Comparison of ENCODE assay signal across 11 cellular contexts in genomic region chr18:48992791-48993555, GRCh38. TPM values are rescaled to one million over a fixed set of nuclear protein-coding genes. Genes with fewer than 3 reads are reported as not detected.
DNase-seq lines count a peak whose midpoint lies in the region; ATAC-seq, FAIRE-seq and TF ChIP-seq lines count a peak whose summit lies in the region.
"Had no signal": no experiment of that assay in that cellular context is flagged by ENCODE, and none has a peak within 500 bp of the region (broad histone marks: within the 10 kb centered on the region; RNA-seq: fewer than 3 reads in every experiment).

No MANE protein-coding gene starts in this region.

- no peaks in the 10 kb centered on the region for H3K9me3 ChIP-seq in A549
- H3K9me3 ChIP-seq in OCI-LY3 (ENCODE audit: insufficient read depth, low read length) = no peaks in the 10 kb centered on the region
- no peaks in the 10 kb centered on the region for H3K9me3 ChIP-seq in kidney (ENCODE audit: control insufficient read depth in 1 of 2, low read length in 2 of 2)
- no peaks in the 10 kb centered on the region for H3K9me3 ChIP-seq in vagina

- peak overlapping the region in 1 of 2 donors; percentile 21 for H3K27ac Mint-ChIP-seq in natural killer cell treated with Interleukin-12 subunit alpha and Interleukin-12 subunit beta and Interleukin-15 and Interleukin-18, amount 100 ng/mL, for 72 hours
- no peak overlapping the region for H3K27ac Mint-ChIP-seq in activated naive CD4-positive, alpha-beta T cell treated with anti-CD3 and anti-CD28 coated beads, Interleukin-2, amount 10 ng/mL, durations not matched to agents 7 days and 5 days
- H3K27ac Mint-ChIP-seq: GM23338 had no signal

- peak overlapping the region; percentile 53; the same call in 1 of the 3 replicates for H3K4me2 ChIP-seq in A549
- H3K4me2 ChIP-seq in OCI-LY3 (ENCODE audit: low read length) = peak overlapping the region; percentile 60
- H3K4me2 ChIP-seq: GM23338 had no signal

- no peak for DNase-seq in A549 (ENCODE audit: low read depth in 1 of 2, low spot score in 1 of 2)
- peak; percentile 59 for DNase-seq in kidney
- no peak for DNase-seq in natural killer cell treated with Interleukin-12 subunit alpha and Interleukin-12 subunit beta and Interleukin-15 and Interleukin-18, amount 100 ng/mL, for 72 hours (ENCODE audit: low spot score)
- no peak for DNase-seq in vagina (ENCODE audit: extremely low spot score in 2 of 2)
- no peak for DNase-seq in COR-L47 (lab: John Stamatoyannopoulos, UW)
- DNase-seq in activated naive CD4-positive, alpha-beta T cell treated with anti-CD3 and anti-CD28 coated beads, Interleukin-2, amount 10 ng/mL, durations not matched to agents 7 days and 5 days = no peak
- DNase-seq: activated effector memory CD4-positive, alpha-beta T cell treated with anti-CD3 and anti-CD28 coated beads, Interleukin-2, amount 50 U/mL, for 16 hours had no signal

- ATAC-seq in A549 = no peak
- ATAC-seq in GM21619 (IDR thresholded peaks at IDR 0.05; ENCODE audit: unreplicated experiment) = peak; percentile 61
- ATAC-seq in natural killer cell treated with Interleukin-12 subunit alpha and Interleukin-12 subunit beta and Interleukin-15 and Interleukin-18, amount 100 ng/mL, for 72 hours = no peak
- ATAC-seq: GM23338 had no signal

- H3K27me3 ChIP-seq in OCI-LY3 (ENCODE audit: low read depth, low read length) (peaks cover 10% of the 10 kb centered on the region), vagina (no peaks in the 10 kb centered on the region)

- no peak overlapping the region for H3K4me3 Mint-ChIP-seq in natural killer cell treated with Interleukin-12 subunit alpha and Interleukin-12 subunit beta and Interleukin-15 and Interleukin-18, amount 100 ng/mL, for 72 hours
- H3K4me3 Mint-ChIP-seq in activated naive CD4-positive, alpha-beta T cell treated with anti-CD3 and anti-CD28 coated beads, Interleukin-2, amount 10 ng/mL, durations not matched to agents 7 days and 5 days = no peak overlapping the region
- H3K4me3 Mint-ChIP-seq: GM23338 had no signal

- H3K4me1 ChIP-seq in A549 = peaks cover 85% of the 10 kb centered on the region
- peaks cover 10% of the 10 kb centered on the region for H3K4me1 ChIP-seq in OCI-LY3 (ENCODE audit: low read length)
- peaks cover 0 to 2% of the 10 kb centered on the region in 2 donors for H3K4me1 ChIP-seq in kidney (ENCODE audit: control insufficient read depth in 1 of 2, insufficient read depth in 1 of 2, low read depth in 1 of 2, low read length in 2 of 2)
- H3K4me1 ChIP-seq in vagina = peaks cover 45% of the 10 kb centered on the region

- H3K27me3 Mint-ChIP-seq in natural killer cell treated with Interleukin-12 subunit alpha and Interleukin-12 subunit beta and Interleukin-15 and Interleukin-18, amount 100 ng/mL, for 72 hours = peaks cover 7 to 12% of the 10 kb centered on the region in 2 donors
- H3K27me3 Mint-ChIP-seq in activated naive CD4-positive, alpha-beta T cell treated with anti-CD3 and anti-CD28 coated beads, Interleukin-2, amount 10 ng/mL, durations not matched to agents 7 days and 5 days = peaks cover 56% of the 10 kb centered on the region

- TF ChIP-seq POLR2A in A549 (IDR thresholded peaks at IDR 0.05; ENCODE audit: low read length) (no peak), vagina (IDR thresholded peaks at IDR 0.05) (no peak)

- intact Hi-C loops in kidney (cut with DNase I) (no loop called here), vagina (cut with DNase I) (loop anchor here (5.0 kb wide), 1 partner anchor 36 kb away; no protein-coding TSS in a partner anchor)

- H3K79me2 ChIP-seq in OCI-LY3 (ENCODE audit: low read length) = no peaks in the 10 kb centered on the region
- H3K79me2 ChIP-seq: parathyroid adenoma had no signal

- 91% methylated on average over 12 of the region's 12 CpGs for WGBS in A549 (ENCODE audit: missing lambda C conversion rate)

- no peak overlapping the region for H3K9ac ChIP-seq in OCI-LY3 (ENCODE audit: low read length)
- no peak overlapping the region for H3K9ac ChIP-seq in kidney (ENCODE audit: low read length in 2 of 2)
- H3K9ac ChIP-seq: parathyroid adenoma had no signal

- CTCF ChIA-PET in A549 (lab: Yijun Ruan, JAX) = no interaction called here
- CTCF ChIA-PET in activated naive CD4-positive, alpha-beta T cell treated with anti-CD3 and anti-CD28 coated beads, Interleukin-2, amount 10 ng/mL, durations not matched to agents 7 days and 5 days (lab: Charles Lee) = no interaction called here

- no peak for FAIRE-seq in A549 (lab: Jason Lieb, UNC)
- FAIRE-seq in kidney (lab: Jason Lieb, UNC) = no peak

- H3K4me3 ChIP-seq in A549 (no peak overlapping the region), OCI-LY3 (ENCODE audit: low read length) (peak overlapping the region; percentile 28), kidney (ENCODE audit: low read length in 2 of 2) (no peak overlapping the region), vagina (no peak overlapping the region)
- H3K4me3 ChIP-seq: GM23338 had no signal

- H2AFZ ChIP-seq in OCI-LY3 (ENCODE audit: low read depth, low read length) = peak overlapping the region; percentile 80
- H2AFZ ChIP-seq: GM23338 had no signal

- peaks cover 7 to 16% of the 10 kb centered on the region in 2 donors for H3K4me1 Mint-ChIP-seq in natural killer cell treated with Interleukin-12 subunit alpha and Interleukin-12 subunit beta and Interleukin-15 and Interleukin-18, amount 100 ng/mL, for 72 hours (ENCODE audit: low read depth in 2 of 2)
- H3K4me1 Mint-ChIP-seq in activated naive CD4-positive, alpha-beta T cell treated with anti-CD3 and anti-CD28 coated beads, Interleukin-2, amount 10 ng/mL, durations not matched to agents 7 days and 5 days = peaks cover 15% of the 10 kb centered on the region

- TF ChIP-seq RAD21 in A549 (conservative IDR thresholded peaks at IDR 0.05 in 1 of 2, IDR thresholded peaks at IDR 0.05 in 1 of 2) = no peak

- TF ChIP-seq EP300 in A549 (IDR thresholded peaks at IDR 0.05) = no peak

- H3K36me3 ChIP-seq in OCI-LY3 (replicated peaks; ENCODE audit: low read depth, low read length) (no peaks in the 10 kb centered on the region), kidney (ENCODE audit: control insufficient read depth in 1 of 2, insufficient read depth in 2 of 2, low read length in 2 of 2) (no peaks in the 10 kb centered on the region), vagina (no peaks in the 10 kb centered on the region)

- no peaks in the 10 kb centered on the region for H4K20me1 ChIP-seq in OCI-LY3 (ENCODE audit: insufficient read depth, low read length)

- H3K9me3 Mint-ChIP-seq in natural killer cell treated with Interleukin-12 subunit alpha and Interleukin-12 subunit beta and Interleukin-15 and Interleukin-18, amount 100 ng/mL, for 72 hours = no peaks in the 10 kb centered on the region
- H3K9me3 Mint-ChIP-seq in activated naive CD4-positive, alpha-beta T cell treated with anti-CD3 and anti-CD28 coated beads, Interleukin-2, amount 10 ng/mL, durations not matched to agents 7 days and 5 days = no peaks in the 10 kb centered on the region
- H3K9me3 Mint-ChIP-seq: GM23338 had no signal

- peak overlapping the region; percentile 91 to 100 for H3K27ac ChIP-seq in A549
- no peak overlapping the region for H3K27ac ChIP-seq in OCI-LY3 (ENCODE audit: low read length)
- no peak overlapping the region for H3K27ac ChIP-seq in kidney (ENCODE audit: low read depth in 2 of 2, low read length in 2 of 2)
- H3K27ac ChIP-seq in vagina = no peak overlapping the region
- H3K27ac ChIP-seq: parathyroid adenoma had no signal

- POLR2A ChIA-PET in A549 (lab: Yijun Ruan, JAX) = no interaction called here

- no peaks in the 10 kb centered on the region for H3K36me3 Mint-ChIP-seq in natural killer cell treated with Interleukin-12 subunit alpha and Interleukin-12 subunit beta and Interleukin-15 and Interleukin-18, amount 100 ng/mL, for 72 hours
- H3K36me3 Mint-ChIP-seq in activated naive CD4-positive, alpha-beta T cell treated with anti-CD3 and anti-CD28 coated beads, Interleukin-2, amount 10 ng/mL, durations not matched to agents 7 days and 5 days = no peaks in the 10 kb centered on the region

- TF ChIP-seq CTCF in A549 (IDR thresholded peaks at IDR 0.05) = no peak
- no peak; the same call in 1 of the 2 replicates for TF ChIP-seq CTCF in OCI-LY3 (IDR thresholded peaks at IDR 0.05; ENCODE audit: low read depth, low read length)
- TF ChIP-seq CTCF in kidney (IDR thresholded peaks at IDR 0.05; ENCODE audit: borderline replicate concordance, extremely low read depth, insufficient read depth) = no peak
- TF ChIP-seq CTCF in vagina (IDR thresholded peaks at IDR 0.05) = no peak

TF ChIP-seq in A549, 52 proteins besides CTCF, POLR2A, EP300 and RAD21:
- TF ChIP-seq HOXB5 (CRISPR knock-in tag; IDR thresholded peaks at IDR 0.05) (no peak), FOSB (CRISPR knock-in tag; IDR thresholded peaks at IDR 0.05) (no peak), ZFP36 (IDR thresholded peaks at IDR 0.05; ENCODE audit: borderline replicate concordance, partially characterized antibody) (peak; percentile 78), CBX8 (IDR thresholded peaks at IDR 0.05) (no peak), KDM5A (IDR thresholded peaks at IDR 0.05) (no peak), TFCP2L1 (CRISPR knock-in tag; IDR thresholded peaks at IDR 0.05) (no peak)
- TF ChIP-seq, protein P1, sequence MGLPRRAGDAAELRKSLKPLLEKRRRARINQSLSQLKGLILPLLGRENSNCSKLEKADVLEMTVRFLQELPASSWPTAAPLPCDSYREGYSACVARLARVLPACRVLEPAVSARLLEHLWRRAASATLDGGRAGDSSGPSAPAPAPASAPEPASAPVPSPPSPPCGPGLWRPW (IDR thresholded peaks at IDR 0.05) = no peak

RNA-seq across cellular contexts. Expression of gene SMAD7, which starts 42.2 kb away (rescaled TPM):
- polyA plus RNA-seq in A549 (2011; rRNA removed) (18.9 and 19.9 TPM in 2 replicates), A549 (2017; fragmentation: RNase III; extraction: RNeasy Plus Mini Kit Qiagen cat#74134 plus additional on column Dnase treatment) (26.9 to 29.1 TPM (median 29.0 TPM) in 3 replicates), kidney (ENCODE audit: insufficient read depth, low read depth, low replicate concordance) (17.3 TPM)
- 38.2 and 48.5 TPM in 2 replicates for polyA plus RNA-seq in A549 (2012; cell fraction: cytosol; rRNA removed)
- polyA plus RNA-seq in A549 (2012; cell fraction: nucleus; rRNA removed) = 76.0 and 84.4 TPM in 2 replicates
- 51.4 and 52.2 TPM in 2 replicates for polyA minus RNA-seq in A549 (2011; rRNA and poly(A)+ RNA removed)
- total RNA-seq in kidney (32.6 TPM), vagina (34.1 TPM)
- total RNA-seq in natural killer cell treated with Interleukin-12 subunit alpha and Interleukin-12 subunit beta and Interleukin-15 and Interleukin-18, amount 100 ng/mL, for 72 hours = 10 to 100 TPM; 49.1 to 85.8 TPM

Comparison
In these comparisons a context has a peak if more than half of its experiments do, and no peak if none do; other contexts are left out.
1. H3K27ac ChIP-seq: peak in A549 (2 of 2); none in OCI-LY3 (single experiment), kidney (0 of 2) and vagina (single experiment).